ENCODE assay signal across 12 cellular contexts in the genomic region with DNA sequence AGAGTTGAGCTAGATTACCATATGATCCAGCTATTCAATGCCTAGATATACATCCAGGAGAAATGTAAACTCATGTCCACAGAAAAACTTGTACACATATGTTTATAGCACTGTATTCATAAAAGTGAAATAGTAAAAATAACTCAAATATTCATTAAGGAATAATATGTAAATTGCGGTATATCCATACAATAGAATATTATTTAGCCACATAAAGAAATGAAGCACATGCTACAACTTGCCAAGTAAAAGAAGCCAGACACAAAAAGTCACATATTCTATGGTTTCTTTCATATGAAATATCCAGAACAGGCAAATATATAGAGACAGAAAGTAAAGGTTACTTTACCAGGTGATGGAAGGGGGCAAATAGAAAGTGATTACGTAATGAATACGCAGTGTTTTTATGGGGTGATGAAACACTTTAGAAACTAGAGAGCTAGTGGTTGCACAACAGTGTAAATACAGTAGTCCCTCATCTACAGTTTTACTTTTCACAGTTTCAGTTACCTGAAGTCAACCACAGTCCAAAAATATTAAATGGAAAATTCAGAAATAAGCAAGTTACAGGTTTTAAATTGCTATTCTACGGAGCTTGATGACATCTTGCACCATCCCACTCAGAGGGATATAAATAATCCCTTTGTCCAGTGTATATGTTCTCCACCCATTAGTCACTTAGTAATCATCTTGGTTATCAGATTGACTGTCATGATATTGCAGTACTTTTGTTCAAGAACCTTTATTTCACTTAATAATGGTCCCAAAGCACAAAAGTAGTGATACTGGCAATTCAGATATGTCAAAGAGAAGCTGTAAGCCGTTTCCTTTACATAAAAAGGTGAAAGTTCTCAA.
A peak's percentile ranks its signal among the peaks of the same experiment; 100 is the strongest.
DNase-seq lines count a peak whose midpoint lies in the region; ATAC-seq and TF ChIP-seq lines count a peak whose summit lies in the region.
"Had no signal": no experiment of that assay in that cellular context is flagged by ENCODE, and none has a peak within 500 bp of the region (broad histone marks: within the 10 kb centered on the region; RNA-seq: fewer than 3 reads in every experiment).

No MANE protein-coding gene starts in this region.

- no peak for TF ChIP-seq CTCF in Calu3 (IDR thresholded peaks at IDR 0.05; ENCODE audit: unreplicated experiment)

- H3K4me3 Mint-ChIP-seq in Calu3 (ENCODE audit: low read depth, unreplicated experiment), result no peak overlapping the region
- H3K4me3 Mint-ChIP-seq: CD4-positive, CD25-positive, alpha-beta regulatory T cell had no signal

- CTCF ChIA-PET in Calu3 (lab: Charles Lee), result interaction anchor here (2.1 kb wide), 1 partner anchor 238 kb away, joined by 5 read pairs; no protein-coding TSS in a partner anchor

- intact Hi-C loops in Calu3 (cut with micrococcal nuclease; ENCODE audit: unreplicated experiment), result loop anchor here (10.0 kb wide), 2 partner anchors 205 to 345 kb away; no protein-coding TSS in a partner anchor

- peaks cover 3% of the 10 kb centered on the region for H3K9me3 Mint-ChIP-seq in Calu3 (ENCODE audit: low read depth, unreplicated experiment)

- DNase-seq in Calu3 (no peak), MV-4-11 (lab: John Stamatoyannopoulos, UW) (peak; percentile 58), fibroblast of gingiva (ENCODE audit: low read depth) (peak; percentile 13), cortex of kidney (lab: John Stamatoyannopoulos, UW) (no peak), NCI-H526 treated with DMSO at 0.1 percent for 48 hours (lab: John Stamatoyannopoulos, UW) (no peak), dedifferentiated amniotic fluid mesenchymal stem cell (ENCODE audit: extremely low spot score) (no peak)
- DNase-seq: activated T-cell treated with anti-CD3 and anti-CD28 coated beads, Interleukin-2, amount 50 U/mL, for 48 hours; CD4-positive, CD25-positive, alpha-beta regulatory T cell; NCI-H2107; nucleus accumbens had no signal

- H3K4me1 Mint-ChIP-seq in Calu3 (ENCODE audit: low read depth, unreplicated experiment), result peaks cover 66% of the 10 kb centered on the region

- H3K27me3 Mint-ChIP-seq in Calu3 (ENCODE audit: unreplicated experiment), result no peaks in the 10 kb centered on the region
- H3K27me3 Mint-ChIP-seq: CD4-positive, CD25-positive, alpha-beta regulatory T cell had no signal

- H3K36me3 Mint-ChIP-seq in Calu3 (ENCODE audit: insufficient read depth, unreplicated experiment), result peaks cover 17% of the 10 kb centered on the region

- no TSS peak for BruUV-seq in Calu3 (replicated peaks; lab: Mats Ljungman, UMichigan)

- H3K27ac Mint-ChIP-seq in Calu3 (ENCODE audit: unreplicated experiment), result peak overlapping the region; percentile 63

- ATAC-seq in GM21786 (IDR thresholded peaks at IDR 0.05; ENCODE audit: unreplicated experiment) (peak; percentile 56), GM19023 (IDR thresholded peaks at IDR 0.05; ENCODE audit: unreplicated experiment) (no peak)

Comparison
In these comparisons a context has a peak if more than half of its experiments do, and no peak if none do; other contexts are left out.
1. DNase-seq: peak in MV-4-11 (single experiment) and fibroblast of gingiva (single experiment); none in Calu3 (single experiment), cortex of kidney (single experiment), NCI-H526 treated with DMSO at 0.1 percent for 48 hours (single experiment) and dedifferentiated amniotic fluid mesenchymal stem cell (single experiment).